In the genomic region with DNA sequence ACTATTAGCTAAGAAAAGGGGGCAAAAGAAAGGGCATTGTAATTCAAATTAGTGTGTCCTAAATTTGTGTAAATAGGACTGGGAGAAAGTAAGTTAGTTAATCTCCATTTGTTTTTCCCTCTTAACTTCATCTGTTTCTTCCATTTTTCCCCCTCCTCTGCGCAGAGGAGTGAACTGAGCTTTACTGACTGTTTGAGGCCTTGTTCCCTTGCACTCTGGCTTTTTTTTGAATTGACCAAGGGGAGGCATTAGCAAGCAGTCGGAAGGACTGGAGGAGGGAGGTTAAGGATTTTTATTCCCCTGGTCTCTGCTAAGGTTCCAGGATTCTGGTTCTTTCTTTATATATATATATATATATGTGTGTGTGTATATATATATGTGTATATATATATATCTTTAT, we compare ENCODE assay signal across 27 cellular contexts.
"Had no signal": no experiment of that assay in that cellular context is flagged by ENCODE, and none has a peak within 500 bp of the region (broad histone marks: within the 10 kb centered on the region; RNA-seq: fewer than 3 reads in every experiment).

No MANE protein-coding gene starts in this region.

- H3K27me3 Mint-ChIP-seq: naive thymus-derived CD8-positive, alpha-beta T cell; progenitor cell of endocrine pancreas; stimulated activated memory B cell treated with anti-CD40 and anti-IgM and Interleukin-4, amounts not matched to agents 10 μg/mL and 1 μg/mL and 100 μg/mL, for 72 hours; stimulated activated naive CD8-positive, alpha-beta T cell treated with anti-CD3 and anti-CD28 coated beads, Interleukin-15, amount 100 ng/mL, for 72 hours; type B pancreatic cell had no signal

- H3K4me3 ChIP-seq: left lung, lower lobe of right lung, ovary, right atrium auricular region, right lobe of liver, smooth muscle cell, tibial nerve, uterus had no signal

- H3K27ac ChIP-seq: left lung, lower lobe of right lung, ovary, right atrium auricular region, right lobe of liver, tibial nerve, uterus had no signal

- H3K4me1 ChIP-seq: left lung, lower lobe of right lung, right atrium auricular region, right lobe of liver, tibial nerve, uterus had no signal

- ATAC-seq: left colon; left lung; lower lobe of right lung; naive thymus-derived CD8-positive, alpha-beta T cell; right lobe of liver; stimulated activated memory B cell treated with anti-CD40 and anti-IgM and Interleukin-4, amounts not matched to agents 10 μg/mL and 1 μg/mL and 100 μg/mL, for 72 hours; stimulated activated naive CD8-positive, alpha-beta T cell treated with anti-CD3 and anti-CD28 coated beads, Interleukin-15, amount 100 ng/mL, for 72 hours had no signal

- H3K36me3 Mint-ChIP-seq: immature natural killer cell; stimulated activated memory B cell treated with anti-CD40 and anti-IgM and Interleukin-4, amounts not matched to agents 10 μg/mL and 1 μg/mL and 100 μg/mL, for 72 hours; type B pancreatic cell had no signal

- H3K4me3 Mint-ChIP-seq: immature natural killer cell; naive thymus-derived CD8-positive, alpha-beta T cell; nephron; neural crest cell; stimulated activated memory B cell treated with anti-CD40 and anti-IgM and Interleukin-4, amounts not matched to agents 10 μg/mL and 1 μg/mL and 100 μg/mL, for 72 hours; stimulated activated naive CD8-positive, alpha-beta T cell treated with anti-CD3 and anti-CD28 coated beads, Interleukin-15, amount 100 ng/mL, for 72 hours; type B pancreatic cell had no signal

- H3K27ac Mint-ChIP-seq: immature natural killer cell; naive thymus-derived CD8-positive, alpha-beta T cell; nephron; progenitor cell of endocrine pancreas; stimulated activated memory B cell treated with anti-CD40 and anti-IgM and Interleukin-4, amounts not matched to agents 10 μg/mL and 1 μg/mL and 100 μg/mL, for 72 hours; stimulated activated naive CD8-positive, alpha-beta T cell treated with anti-CD3 and anti-CD28 coated beads, Interleukin-15, amount 100 ng/mL, for 72 hours; type B pancreatic cell had no signal

- H3K4me1 Mint-ChIP-seq: nephron; stimulated activated memory B cell treated with anti-CD40 and anti-IgM and Interleukin-4, amounts not matched to agents 10 μg/mL and 1 μg/mL and 100 μg/mL, for 72 hours; stimulated activated naive CD8-positive, alpha-beta T cell treated with anti-CD3 and anti-CD28 coated beads, Interleukin-15, amount 100 ng/mL, for 72 hours had no signal

- H3K9me3 ChIP-seq: left lung, lower lobe of right lung, ovary, right atrium auricular region, right lobe of liver, tibial nerve, uterus had no signal

- DNase-seq: hypothalamus; immature natural killer cell; kidney; left colon; left lung; lower lobe of right lung; mammary epithelial cell; mesenchymal stem cell; naive thymus-derived CD8-positive, alpha-beta T cell; ovary; right lobe of liver; stimulated activated CD4-positive, alpha-beta T cell treated with anti-CD3 and anti-CD28 coated beads, Interleukin-1b, Interleukin-23, amount 100 ng/mL, for 48 hours; stimulated activated CD4-positive, alpha-beta T cell treated with anti-CD3 and anti-CD28 coated beads, Interleukin-2, amount 100 ng/mL, for 48 hours; stimulated activated CD4-positive, alpha-beta T cell treated with anti-CD3 and anti-CD28 coated beads, Interleukin-4, amount 100 ng/mL, for 4 hours; stimulated activated CD8-positive, alpha-beta memory T cell treated with anti-CD3 and anti-CD28 coated beads, Interleukin-4, amount 100 ng/mL, for 48 hours; stimulated activated naive CD4-positive, alpha-beta T cell treated with Interleukin-2 at 50 U/mL for 16 hours; stimulated activated naive CD8-positive, alpha-beta T cell treated with anti-CD3 and anti-CD28 coated beads, Interleukin-15, amount 100 ng/mL, for 72 hours; substantia nigra; uterus had no signal

- H3K36me3 ChIP-seq: left lung, lower lobe of right lung, ovary, right atrium auricular region, right lobe of liver, tibial nerve, uterus had no signal

- H3K27me3 ChIP-seq: left lung, ovary, right atrium auricular region, right lobe of liver, tibial nerve, uterus had no signal

- H3K9me3 Mint-ChIP-seq: immature natural killer cell; naive thymus-derived CD8-positive, alpha-beta T cell; nephron; neural crest cell; stimulated activated memory B cell treated with anti-CD40 and anti-IgM and Interleukin-4, amounts not matched to agents 10 μg/mL and 1 μg/mL and 100 μg/mL, for 72 hours; stimulated activated naive CD8-positive, alpha-beta T cell treated with anti-CD3 and anti-CD28 coated beads, Interleukin-15, amount 100 ng/mL, for 72 hours; type B pancreatic cell had no signal
